In the genomic region with DNA sequence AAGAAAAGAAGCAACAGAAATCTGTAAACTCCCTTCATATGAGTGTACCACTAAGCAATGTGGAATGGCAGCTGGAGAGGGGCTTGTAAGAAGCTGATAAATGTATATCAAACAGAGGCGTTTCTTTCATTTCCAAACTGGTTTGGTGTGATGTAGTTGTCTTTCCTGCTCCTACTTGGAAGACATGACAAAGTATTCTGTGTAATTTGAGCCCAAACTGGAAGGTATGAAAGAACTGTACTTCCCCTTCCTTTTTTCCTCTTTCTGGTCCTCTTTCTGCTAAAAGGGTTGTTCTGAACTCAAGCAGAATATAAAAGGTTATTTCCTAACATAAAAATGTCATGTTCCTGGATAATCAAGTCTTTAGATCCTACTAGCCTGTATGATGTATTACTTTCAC, we compare ENCODE assay signal across 1 cellular context.
TF ChIP-seq lines count a peak whose summit lies in the region.

No MANE protein-coding gene starts in this region.

TF ChIP-seq in IMR-90, 13 proteins besides CTCF, POLR2A, EP300 and RAD21 (continued from another document):
- TF ChIP-seq CHD1 (IDR thresholded peaks at IDR 0.05; ENCODE audit: low read depth, low read length), result no peak
- no peak for TF ChIP-seq CEBPB (IDR thresholded peaks at IDR 0.05; ENCODE audit: low read depth, low read length)
